10 cellular contexts compared by ENCODE assay signal in genomic region chr9:136225366-136225747, GRCh38. TPM values are rescaled to one million over a fixed set of nuclear protein-coding genes. Genes with fewer than 3 reads are reported as not detected.
DNase-seq lines count a peak whose midpoint lies in the region; ATAC-seq and TF ChIP-seq lines count a peak whose summit lies in the region.
"Had no signal": no experiment of that assay in that cellular context is flagged by ENCODE, and none has a peak within 500 bp of the region (broad histone marks: within the 10 kb centered on the region; RNA-seq: fewer than 3 reads in every experiment).

No MANE protein-coding gene starts in this region.

- TF ChIP-seq CTCF in transverse colon (IDR thresholded peaks at IDR 0.05) (no peak), type B pancreatic cell (conservative IDR thresholded peaks at IDR 0.05) (no peak)

- H3K4me1 ChIP-seq in transverse colon: no peaks in the 10 kb centered on the region

- no peaks in the 10 kb centered on the region for H3K36me3 ChIP-seq in transverse colon

- H3K27ac Mint-ChIP-seq in stimulated activated naive CD8-positive, alpha-beta T cell treated with anti-CD3 and anti-CD28 coated beads, Interleukin-15, Interleukin-2, amounts not matched to agents 100 ng/mL and 50 ng/mL, for 24 hours: no peak overlapping the region
- H3K27ac Mint-ChIP-seq in type B pancreatic cell: no peak overlapping the region

- no peaks in the 10 kb centered on the region for H3K9me3 ChIP-seq in transverse colon

- H3K27me3 Mint-ChIP-seq in stimulated activated naive CD8-positive, alpha-beta T cell treated with anti-CD3 and anti-CD28 coated beads, Interleukin-15, Interleukin-2, amounts not matched to agents 100 ng/mL and 50 ng/mL, for 24 hours: no peaks in the 10 kb centered on the region
- no peaks in the 10 kb centered on the region for H3K27me3 Mint-ChIP-seq in type B pancreatic cell

- H3K36me3 Mint-ChIP-seq in stimulated activated naive CD8-positive, alpha-beta T cell treated with anti-CD3 and anti-CD28 coated beads, Interleukin-15, Interleukin-2, amounts not matched to agents 100 ng/mL and 50 ng/mL, for 24 hours (ENCODE audit: low read depth): peaks cover 40% of the 10 kb centered on the region
- peaks cover 4% of the 10 kb centered on the region for H3K36me3 Mint-ChIP-seq in type B pancreatic cell

- DNase-seq in stimulated activated naive CD8-positive, alpha-beta T cell treated with anti-CD3 and anti-CD28 coated beads, Interleukin-15, Interleukin-2, amounts not matched to agents 100 U/mL and 50 U/mL, for 24 hours: no peak
- DNase-seq in transverse colon: peak; percentile 54
- no peak for DNase-seq in NOMO-1 treated with DMSO at 0.1 percent for 48 hours (lab: John Stamatoyannopoulos, UW; ENCODE audit: unreplicated experiment)
- DNase-seq in GOT3 (lab: John Stamatoyannopoulos, UW): no peak
- DNase-seq in type B pancreatic cell (ENCODE audit: extremely low spot score, unreplicated experiment): no peak

- in situ Hi-C loops in transverse colon (cut with MboI; ENCODE audit: low pct_ligation_motif_present in 1 of 4, low pct_unique_long_range_greater_than_20kb in 1 of 4, low sequenced_read_pairs in 3 of 4): no loop called here

- peaks cover 31% of the 10 kb centered on the region for H3K4me1 Mint-ChIP-seq in stimulated activated naive CD8-positive, alpha-beta T cell treated with anti-CD3 and anti-CD28 coated beads, Interleukin-15, Interleukin-2, amounts not matched to agents 100 ng/mL and 50 ng/mL, for 24 hours (ENCODE audit: low read depth)
- H3K4me1 Mint-ChIP-seq in type B pancreatic cell (ENCODE audit: unreplicated experiment): peaks cover 25% of the 10 kb centered on the region
- H3K4me1 Mint-ChIP-seq: neural crest cell had no signal

- TF ChIP-seq POLR2A in Raji (IDR thresholded peaks at IDR 0.05; ENCODE audit: insufficient read depth, low read depth, low read length) (peak; percentile 30; the same call in 1 of the 2 replicates), transverse colon (IDR thresholded peaks at IDR 0.05) (no peak)

- TF ChIP-seq EP300 in transverse colon (IDR thresholded peaks at IDR 0.05; ENCODE audit: low read depth): no peak

- WGBS in transverse colon (ENCODE audit: low coverage in 1 of 2), 2 donors: 72 to 83% methylated on average over 1 to 18 of the region's 19 CpGs

- no peak for ATAC-seq in stimulated activated naive CD8-positive, alpha-beta T cell treated with anti-CD3 and anti-CD28 coated beads, Interleukin-15, Interleukin-2, amounts not matched to agents 100 U/mL and 50 U/mL, for 24 hours
- peak; percentile 61 for ATAC-seq in HG02763 (IDR thresholded peaks at IDR 0.05; ENCODE audit: unreplicated experiment)

- peak overlapping the region in 3 of 4 donors; percentile 10 to 76 (median 37) for H3K27ac ChIP-seq in transverse colon

- intact Hi-C loops in transverse colon (cut with DNase I; ENCODE audit: low total_unique reads): no loop called here

- H3K9me3 Mint-ChIP-seq in stimulated activated naive CD8-positive, alpha-beta T cell treated with anti-CD3 and anti-CD28 coated beads, Interleukin-15, Interleukin-2, amounts not matched to agents 100 ng/mL and 50 ng/mL, for 24 hours: no peaks in the 10 kb centered on the region
- H3K9me3 Mint-ChIP-seq in type B pancreatic cell: no peaks in the 10 kb centered on the region
- H3K9me3 Mint-ChIP-seq: neural crest cell had no signal

- peak overlapping the region; percentile 6 for H3K4me3 Mint-ChIP-seq in stimulated activated naive CD8-positive, alpha-beta T cell treated with anti-CD3 and anti-CD28 coated beads, Interleukin-15, Interleukin-2, amounts not matched to agents 100 ng/mL and 50 ng/mL, for 24 hours
- H3K4me3 Mint-ChIP-seq in type B pancreatic cell: no peak overlapping the region
- H3K4me3 Mint-ChIP-seq: neural crest cell had no signal

- H3K4me3 ChIP-seq in transverse colon: no peak overlapping the region

- H3K27me3 ChIP-seq in transverse colon: no peaks in the 10 kb centered on the region

RNA-seq across cellular contexts. Expression of gene QSOX2, which starts 20.3 kb away (rescaled TPM):
- 10 to 100 TPM in 1 of 4 donors, 1 to 10 TPM in 3; 3.7 to 18.1 (median 4.8) TPM for total RNA-seq in transverse colon
- 15.6 and 23.6 TPM in 2 replicates for total RNA-seq in type B pancreatic cell (ENCODE audit: low replicate concordance)

RNA-seq across cellular contexts. Expression of gene LHX3, which starts 20.4 kb away (rescaled TPM):
- total RNA-seq in transverse colon: not detected
- 0.10 and 0.90 TPM in 2 replicates for total RNA-seq in type B pancreatic cell (ENCODE audit: low replicate concordance)
- total RNA-seq: PC-3 had no signal
